In genomic region chr1:24369801-24370200, GRCh38 we compare ENCODE assay signal across 18 cellular contexts. TPM values are rescaled to one million over a fixed set of nuclear protein-coding genes. Genes with fewer than 3 reads are reported as not detected.
"Had no signal": no experiment of that assay in that cellular context is flagged by ENCODE, and none has a peak within 500 bp of the region (broad histone marks: within the 10 kb centered on the region; RNA-seq: fewer than 3 reads in every experiment).

No MANE protein-coding gene starts in this region.

- H3K27me3 Mint-ChIP-seq: dendritic cell treated with granulocyte-macrophage colony-stimulating factor and Interleukin-4, amounts not matched to agents 40 ng/mL and 50 ng/mL, for 4 days; type B pancreatic cell had no signal

- H3K9me3 ChIP-seq: heart right ventricle, mucosa of descending colon, psoas muscle, right lobe of liver, thyroid gland had no signal

- H3K9me3 Mint-ChIP-seq: dendritic cell treated with granulocyte-macrophage colony-stimulating factor and Interleukin-4, amounts not matched to agents 40 ng/mL and 50 ng/mL, for 4 days; natural killer cell; type B pancreatic cell had no signal

- H3K4me3 Mint-ChIP-seq: dendritic cell treated with granulocyte-macrophage colony-stimulating factor and Interleukin-4, amounts not matched to agents 40 ng/mL and 50 ng/mL, for 4 days; natural killer cell; type B pancreatic cell had no signal

- H3K4me1 ChIP-seq: psoas muscle, right lobe of liver, thyroid gland had no signal

- H3K36me3 Mint-ChIP-seq: natural killer cell, type B pancreatic cell had no signal

- H3K4me3 ChIP-seq: heart right ventricle, mucosa of descending colon, psoas muscle, right lobe of liver, skin epidermis, thyroid gland had no signal

- DNase-seq: heart right ventricle; kidney glomerular epithelial cell; mucosa of descending colon; natural killer cell; occipital lobe; retina; right lobe of liver; stimulated activated CD4-positive, alpha-beta T cell treated with anti-CD3 and anti-CD28 coated beads, Interleukin-2, amount 100 ng/mL, for 24 hours; stimulated activated naive CD4-positive, alpha-beta T cell had no signal

- H3K36me3 ChIP-seq: right lobe of liver, thyroid gland had no signal

- H3K27ac ChIP-seq: psoas muscle, right lobe of liver, thyroid gland had no signal

- H3K27ac Mint-ChIP-seq: dendritic cell treated with granulocyte-macrophage colony-stimulating factor and Interleukin-4, amounts not matched to agents 40 ng/mL and 50 ng/mL, for 4 days; natural killer cell; type B pancreatic cell had no signal

- H3K27me3 ChIP-seq: heart right ventricle, right lobe of liver, thyroid gland had no signal

- H3K4me1 Mint-ChIP-seq: natural killer cell had no signal

- ATAC-seq: mucosa of descending colon, natural killer cell, right lobe of liver had no signal

RNA-seq across cellular contexts. Expression of gene GRHL3, which starts 50.6 kb away (rescaled TPM):
- total RNA-seq: frontal cortex, heart right ventricle, lung microvascular endothelial cell, mesenteric fat pad, myocyte, natural killer cell, occipital lobe had no signal
